In the genomic region with DNA sequence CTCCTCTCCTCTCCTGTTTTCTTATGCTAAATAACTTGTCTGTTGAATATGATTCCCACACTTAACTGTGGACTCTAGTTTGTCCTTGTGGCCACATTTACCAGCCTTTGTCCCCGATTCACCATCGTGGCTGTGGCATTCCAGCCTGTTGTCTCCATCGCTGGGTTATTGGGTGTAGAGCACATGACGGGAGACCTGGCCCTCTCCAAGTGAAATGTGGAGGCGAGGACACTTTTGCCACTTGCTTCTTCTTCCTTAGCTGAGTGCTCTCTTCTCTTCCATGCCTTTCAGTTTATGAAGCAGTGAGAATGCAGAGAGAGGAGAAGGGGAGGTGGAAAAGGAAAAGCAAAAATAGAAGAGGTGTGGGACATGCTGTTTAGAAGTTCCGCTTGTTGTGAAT, we compare ENCODE assay signal across 1 cellular context.
TF ChIP-seq lines count a peak whose summit lies in the region.

No MANE protein-coding gene starts in this region.

TF ChIP-seq in GM23338, 12 proteins besides CTCF, POLR2A, EP300 and RAD21 (continued from another document):
- TF ChIP-seq, protein P1, sequence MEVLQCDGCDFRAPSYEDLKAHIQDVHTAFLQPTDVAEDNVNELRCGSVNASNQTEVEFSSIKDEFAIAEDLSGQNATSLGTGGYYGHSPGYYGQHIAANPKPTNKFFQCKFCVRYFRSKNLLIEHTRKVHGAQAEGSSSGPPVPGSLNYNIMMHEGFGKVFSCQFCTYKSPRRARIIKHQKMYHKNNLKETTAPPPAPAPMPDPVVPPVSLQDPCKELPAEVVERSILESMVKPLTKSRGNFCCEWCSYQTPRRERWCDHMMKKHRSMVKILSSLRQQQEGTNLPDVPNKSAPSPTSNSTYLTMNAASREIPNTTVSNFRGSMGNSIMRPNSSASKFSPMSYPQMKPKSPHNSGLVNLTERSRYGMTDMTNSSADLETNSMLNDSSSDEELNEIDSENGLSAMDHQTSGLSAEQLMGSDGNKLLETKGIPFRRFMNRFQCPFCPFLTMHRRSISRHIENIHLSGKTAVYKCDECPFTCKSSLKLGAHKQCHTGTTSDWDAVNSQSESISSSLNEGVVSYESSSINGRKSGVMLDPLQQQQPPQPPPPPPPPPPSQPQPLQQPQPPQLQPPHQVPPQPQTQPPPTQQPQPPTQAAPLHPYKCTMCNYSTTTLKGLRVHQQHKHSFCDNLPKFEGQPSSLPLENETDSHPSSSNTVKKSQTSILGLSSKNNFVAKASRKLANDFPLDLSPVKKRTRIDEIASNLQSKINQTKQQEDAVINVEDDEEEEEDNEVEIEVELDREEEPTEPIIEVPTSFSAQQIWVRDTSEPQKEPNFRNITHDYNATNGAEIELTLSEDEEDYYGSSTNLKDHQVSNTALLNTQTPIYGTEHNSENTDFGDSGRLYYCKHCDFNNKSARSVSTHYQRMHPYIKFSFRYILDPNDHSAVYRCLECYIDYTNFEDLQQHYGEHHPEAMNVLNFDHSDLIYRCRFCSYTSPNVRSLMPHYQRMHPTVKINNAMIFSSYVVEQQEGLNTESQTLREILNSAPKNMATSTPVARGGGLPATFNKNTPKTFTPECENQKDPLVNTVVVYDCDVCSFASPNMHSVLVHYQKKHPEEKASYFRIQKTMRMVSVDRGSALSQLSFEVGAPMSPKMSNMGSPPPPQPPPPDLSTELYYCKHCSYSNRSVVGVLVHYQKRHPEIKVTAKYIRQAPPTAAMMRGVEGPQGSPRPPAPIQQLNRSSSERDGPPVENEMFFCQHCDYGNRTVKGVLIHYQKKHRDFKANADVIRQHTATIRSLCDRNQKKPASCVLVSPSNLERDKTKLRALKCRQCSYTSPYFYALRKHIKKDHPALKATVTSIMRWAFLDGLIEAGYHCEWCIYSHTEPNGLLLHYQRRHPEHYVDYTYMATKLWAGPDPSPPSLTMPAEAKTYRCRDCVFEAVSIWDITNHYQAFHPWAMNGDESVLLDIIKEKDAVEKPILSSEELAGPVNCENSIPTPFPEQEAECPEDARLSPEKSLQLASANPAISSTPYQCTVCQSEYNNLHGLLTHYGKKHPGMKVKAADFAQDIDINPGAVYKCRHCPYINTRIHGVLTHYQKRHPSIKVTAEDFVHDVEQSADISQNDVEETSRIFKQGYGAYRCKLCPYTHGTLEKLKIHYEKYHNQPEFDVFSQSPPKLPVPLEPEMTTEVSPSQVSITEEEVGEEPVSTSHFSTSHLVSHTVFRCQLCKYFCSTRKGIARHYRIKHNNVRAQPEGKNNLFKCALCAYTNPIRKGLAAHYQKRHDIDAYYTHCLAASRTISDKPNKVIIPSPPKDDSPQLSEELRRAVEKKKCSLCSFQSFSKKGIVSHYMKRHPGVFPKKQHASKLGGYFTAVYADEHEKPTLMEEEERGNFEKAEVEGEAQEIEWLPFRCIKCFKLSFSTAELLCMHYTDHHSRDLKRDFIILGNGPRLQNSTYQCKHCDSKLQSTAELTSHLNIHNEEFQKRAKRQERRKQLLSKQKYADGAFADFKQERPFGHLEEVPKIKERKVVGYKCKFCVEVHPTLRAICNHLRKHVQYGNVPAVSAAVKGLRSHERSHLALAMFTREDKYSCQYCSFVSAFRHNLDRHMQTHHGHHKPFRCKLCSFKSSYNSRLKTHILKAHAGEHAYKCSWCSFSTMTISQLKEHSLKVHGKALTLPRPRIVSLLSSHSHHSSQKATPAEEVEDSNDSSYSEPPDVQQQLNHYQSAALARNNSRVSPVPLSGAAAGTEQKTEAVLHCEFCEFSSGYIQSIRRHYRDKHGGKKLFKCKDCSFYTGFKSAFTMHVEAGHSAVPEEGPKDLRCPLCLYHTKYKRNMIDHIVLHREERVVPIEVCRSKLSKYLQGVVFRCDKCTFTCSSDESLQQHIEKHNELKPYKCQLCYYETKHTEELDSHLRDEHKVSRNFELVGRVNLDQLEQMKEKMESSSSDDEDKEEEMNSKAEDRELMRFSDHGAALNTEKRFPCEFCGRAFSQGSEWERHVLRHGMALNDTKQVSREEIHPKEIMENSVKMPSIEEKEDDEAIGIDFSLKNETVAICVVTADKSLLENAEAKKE (CRISPR knock-in tag; IDR thresholded peaks at IDR 0.05) = no peak
- TF ChIP-seq, protein P2, sequence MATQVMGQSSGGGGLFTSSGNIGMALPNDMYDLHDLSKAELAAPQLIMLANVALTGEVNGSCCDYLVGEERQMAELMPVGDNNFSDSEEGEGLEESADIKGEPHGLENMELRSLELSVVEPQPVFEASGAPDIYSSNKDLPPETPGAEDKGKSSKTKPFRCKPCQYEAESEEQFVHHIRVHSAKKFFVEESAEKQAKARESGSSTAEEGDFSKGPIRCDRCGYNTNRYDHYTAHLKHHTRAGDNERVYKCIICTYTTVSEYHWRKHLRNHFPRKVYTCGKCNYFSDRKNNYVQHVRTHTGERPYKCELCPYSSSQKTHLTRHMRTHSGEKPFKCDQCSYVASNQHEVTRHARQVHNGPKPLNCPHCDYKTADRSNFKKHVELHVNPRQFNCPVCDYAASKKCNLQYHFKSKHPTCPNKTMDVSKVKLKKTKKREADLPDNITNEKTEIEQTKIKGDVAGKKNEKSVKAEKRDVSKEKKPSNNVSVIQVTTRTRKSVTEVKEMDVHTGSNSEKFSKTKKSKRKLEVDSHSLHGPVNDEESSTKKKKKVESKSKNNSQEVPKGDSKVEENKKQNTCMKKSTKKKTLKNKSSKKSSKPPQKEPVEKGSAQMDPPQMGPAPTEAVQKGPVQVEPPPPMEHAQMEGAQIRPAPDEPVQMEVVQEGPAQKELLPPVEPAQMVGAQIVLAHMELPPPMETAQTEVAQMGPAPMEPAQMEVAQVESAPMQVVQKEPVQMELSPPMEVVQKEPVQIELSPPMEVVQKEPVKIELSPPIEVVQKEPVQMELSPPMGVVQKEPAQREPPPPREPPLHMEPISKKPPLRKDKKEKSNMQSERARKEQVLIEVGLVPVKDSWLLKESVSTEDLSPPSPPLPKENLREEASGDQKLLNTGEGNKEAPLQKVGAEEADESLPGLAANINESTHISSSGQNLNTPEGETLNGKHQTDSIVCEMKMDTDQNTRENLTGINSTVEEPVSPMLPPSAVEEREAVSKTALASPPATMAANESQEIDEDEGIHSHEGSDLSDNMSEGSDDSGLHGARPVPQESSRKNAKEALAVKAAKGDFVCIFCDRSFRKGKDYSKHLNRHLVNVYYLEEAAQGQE (IDR thresholded peaks at IDR 0.05; ENCODE audit: unreplicated experiment) = no peak
- no peak for TF ChIP-seq JUNB (IDR thresholded peaks at IDR 0.05; ENCODE audit: unreplicated experiment)
